In genomic region chr5:73232266-73233041, GRCh38 we compare ENCODE assay signal across 15 cellular contexts. TPM values are rescaled to one million over a fixed set of nuclear protein-coding genes. Genes with fewer than 3 reads are reported as not detected.
DNase-seq lines count a peak whose midpoint lies in the region; ATAC-seq lines count a peak whose summit lies in the region.
"Had no signal": no experiment of that assay in that cellular context is flagged by ENCODE, and none has a peak within 500 bp of the region (broad histone marks: within the 10 kb centered on the region; RNA-seq: fewer than 3 reads in every experiment).

No MANE protein-coding gene starts in this region.

- no peak overlapping the region for H3K27ac Mint-ChIP-seq in activated T-cell treated with anti-CD3 and anti-CD28 coated beads, Interleukin-2, amount 50 U/mL, for 72 hours
- no peak overlapping the region for H3K27ac Mint-ChIP-seq in immature natural killer cell
- H3K27ac Mint-ChIP-seq in stimulated activated naive CD8-positive, alpha-beta T cell treated with anti-CD3 and anti-CD28 coated beads, Interleukin-15, amount 100 ng/mL, for 72 hours: no peak overlapping the region
- H3K27ac Mint-ChIP-seq: activated naive CD4-positive, alpha-beta T cell treated with anti-CD3 and anti-CD28 coated beads, Interleukin-2, amount 50 U/mL, for 72 hours had no signal

- H3K36me3 Mint-ChIP-seq in activated T-cell treated with anti-CD3 and anti-CD28 coated beads, Interleukin-2, amount 50 U/mL, for 72 hours (ENCODE audit: insufficient read depth in 2 of 2): peaks cover 0 to 2% of the 10 kb centered on the region in 2 donors
- no peaks in the 10 kb centered on the region for H3K36me3 Mint-ChIP-seq in immature natural killer cell

- H3K9me3 Mint-ChIP-seq in activated T-cell treated with anti-CD3 and anti-CD28 coated beads, Interleukin-2, amount 50 U/mL, for 72 hours: no peaks in the 10 kb centered on the region
- H3K9me3 Mint-ChIP-seq in immature natural killer cell: no peaks in the 10 kb centered on the region
- H3K9me3 Mint-ChIP-seq in stimulated activated naive CD8-positive, alpha-beta T cell treated with anti-CD3 and anti-CD28 coated beads, Interleukin-15, amount 100 ng/mL, for 72 hours: no peaks in the 10 kb centered on the region
- H3K9me3 Mint-ChIP-seq: activated naive CD4-positive, alpha-beta T cell treated with anti-CD3 and anti-CD28 coated beads, Interleukin-2, amount 50 U/mL, for 72 hours had no signal

- peaks cover 78% of the 10 kb centered on the region for H3K27me3 Mint-ChIP-seq in activated T-cell treated with anti-CD3 and anti-CD28 coated beads, Interleukin-2, amount 50 U/mL, for 72 hours (ENCODE audit: low read depth)
- peaks cover 18 to 40% (median 31%) of the 10 kb centered on the region in 3 donors for H3K27me3 Mint-ChIP-seq in immature natural killer cell (ENCODE audit: low read depth in 3 of 3)
- H3K27me3 Mint-ChIP-seq in stimulated activated naive CD8-positive, alpha-beta T cell treated with anti-CD3 and anti-CD28 coated beads, Interleukin-15, amount 100 ng/mL, for 72 hours: peaks cover 90% of the 10 kb centered on the region

- ATAC-seq in activated T-cell treated with anti-CD3 and anti-CD28 coated beads, Interleukin-2, amount 50 U/mL, for 72 hours (replicated peaks in 1 of 2): peak in 1 of 2 donors; percentile 21
- peak; percentile 27 for ATAC-seq in stimulated activated naive CD8-positive, alpha-beta T cell treated with anti-CD3 and anti-CD28 coated beads, Interleukin-15, amount 100 ng/mL, for 72 hours
- ATAC-seq in HG03280 (IDR thresholded peaks at IDR 0.05; ENCODE audit: unreplicated experiment): no peak
- no peak for ATAC-seq in HG03571 (IDR thresholded peaks at IDR 0.05; ENCODE audit: unreplicated experiment)
- ATAC-seq: foreskin keratinocyte had no signal

- H3K4me3 Mint-ChIP-seq in activated T-cell treated with anti-CD3 and anti-CD28 coated beads, Interleukin-2, amount 50 U/mL, for 72 hours: peak overlapping the region; percentile 54 to 62
- peak overlapping the region in 4 of 5 donors; percentile 25 to 71 (median 47) for H3K4me3 Mint-ChIP-seq in immature natural killer cell
- H3K4me3 Mint-ChIP-seq in stimulated activated naive CD8-positive, alpha-beta T cell treated with anti-CD3 and anti-CD28 coated beads, Interleukin-15, amount 100 ng/mL, for 72 hours: peak overlapping the region; percentile 51 to 85

- peak; percentile 62 for DNase-seq in activated effector memory CD4-positive, alpha-beta T cell treated with anti-CD3 and anti-CD28 coated beads, Interleukin-2, amount 50 U/mL, for 16 hours
- no peak for DNase-seq in activated effector memory CD4-positive, alpha-beta T cell treated with Interleukin-2 at 50 U/mL for 16 hours
- no peak for DNase-seq in activated T-cell treated with anti-CD3 and anti-CD28 coated beads, Interleukin-2, amount 50 U/mL, for 72 hours
- DNase-seq in immature natural killer cell (peak in 1 of 3 donors; percentile 7), NCI-H446 (lab: John Stamatoyannopoulos, UW) (no peak)
- DNase-seq in stimulated activated naive CD8-positive, alpha-beta T cell treated with anti-CD3 and anti-CD28 coated beads, Interleukin-15, amount 100 ng/mL, for 72 hours: peak; percentile 5 to 13
- DNase-seq: activated CD4-positive, alpha-beta T cell treated with anti-CD3 and anti-CD28 coated beads for 1 hour; foreskin keratinocyte; GF-D8 had no signal

- peaks cover 19% of the 10 kb centered on the region for H3K4me1 Mint-ChIP-seq in activated T-cell treated with anti-CD3 and anti-CD28 coated beads, Interleukin-2, amount 50 U/mL, for 72 hours (ENCODE audit: low read depth)
- peaks cover 20 to 21% of the 10 kb centered on the region in 2 donors for H3K4me1 Mint-ChIP-seq in immature natural killer cell
- H3K4me1 Mint-ChIP-seq in stimulated activated naive CD8-positive, alpha-beta T cell treated with anti-CD3 and anti-CD28 coated beads, Interleukin-15, amount 100 ng/mL, for 72 hours: peaks cover 45% of the 10 kb centered on the region

RNA-seq across cellular contexts. Expression of gene TMEM174, which starts 59.5 kb away (rescaled TPM):
- not detected for total RNA-seq in activated T-cell treated with anti-CD3 and anti-CD28 coated beads, Interleukin-2, amount 50 U/mL, for 72 hours
- polyA plus RNA-seq in immature natural killer cell: not detected
- total RNA-seq: activated naive CD4-positive, alpha-beta T cell treated with anti-CD3 and anti-CD28 coated beads, Interleukin-2, amount 50 U/mL, for 72 hours; foreskin keratinocyte; lung; prostate gland; testis had no signal
- polyA plus RNA-seq: foreskin keratinocyte, lung had no signal

Comparison
In these comparisons a context has a peak if more than half of its experiments do, and no peak if none do; other contexts are left out.
1. DNase-seq: peak in activated effector memory CD4-positive, alpha-beta T cell treated with anti-CD3 and anti-CD28 coated beads, Interleukin-2, amount 50 U/mL, for 16 hours (single experiment) and stimulated activated naive CD8-positive, alpha-beta T cell treated with anti-CD3 and anti-CD28 coated beads, Interleukin-15, amount 100 ng/mL, for 72 hours (2 of 2); none in activated effector memory CD4-positive, alpha-beta T cell treated with Interleukin-2 at 50 U/mL for 16 hours (single experiment), activated T-cell treated with anti-CD3 and anti-CD28 coated beads, Interleukin-2, amount 50 U/mL, for 72 hours (0 of 2) and NCI-H446 (0 of 2).
2. Peak in every context shown above with its lines, with median percentiles within 50 percentile points of each other: H3K4me3 Mint-ChIP-seq.